ENCODE assay signal across 11 cellular contexts in the genomic region with DNA sequence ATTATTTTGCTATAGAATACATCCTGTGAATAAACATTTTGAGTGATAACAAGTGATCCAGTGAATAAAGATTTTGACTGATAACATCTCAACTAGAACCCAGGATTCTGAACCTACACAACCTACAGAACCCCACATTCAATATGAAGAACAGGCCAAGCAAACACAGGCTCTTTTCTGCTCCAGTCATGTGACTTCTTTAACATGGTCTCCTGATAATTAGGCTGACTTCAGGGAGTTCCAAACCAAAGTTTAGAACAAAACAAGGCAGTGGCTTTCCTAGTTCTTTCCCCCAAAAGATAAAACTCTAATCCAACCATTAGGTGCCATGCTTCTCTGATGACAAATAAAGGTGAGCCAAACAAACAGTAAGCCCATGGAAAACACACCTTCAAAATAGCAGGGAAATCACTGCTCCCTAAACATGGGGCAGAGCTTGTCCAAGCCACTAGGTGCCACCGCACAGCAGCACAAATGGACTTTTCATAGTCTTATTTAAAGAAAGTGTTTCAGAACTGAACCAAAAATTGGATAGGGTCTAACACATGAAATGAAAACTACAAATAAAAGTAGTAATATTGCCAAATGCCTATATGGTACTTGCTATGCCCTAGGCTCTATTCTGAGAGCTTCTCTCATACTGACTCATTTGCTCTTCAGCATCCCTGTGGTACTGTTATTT.
DNase-seq lines count a peak whose midpoint lies in the region; TF ChIP-seq lines count a peak whose summit lies in the region.
"Had no signal": no experiment of that assay in that cellular context is flagged by ENCODE, and none has a peak within 500 bp of the region (broad histone marks: within the 10 kb centered on the region; RNA-seq: fewer than 3 reads in every experiment).

No MANE protein-coding gene starts in this region.

- intact Hi-C loops in transverse colon (cut with DNase I; ENCODE audit: low total_unique reads) = no loop called here

- H3K18ac ChIP-seq in mesenchymal stem cell (ENCODE audit: low read depth in 1 of 2, low read length in 2 of 2) = no peak overlapping the region

- in situ Hi-C loops in brain microvascular endothelial cell (cut with HindIII; ENCODE audit: low pct_ligation_motif_present, low sequenced_read_pairs) (loop anchor here (25.0 kb wide), 1 partner anchor 147 kb away; no protein-coding TSS in a partner anchor), transverse colon (cut with MboI; ENCODE audit: low pct_ligation_motif_present in 1 of 4, low pct_unique_long_range_greater_than_20kb in 1 of 4, low sequenced_read_pairs in 3 of 4) (no loop called here)

- no peaks in the 10 kb centered on the region for H3K36me3 ChIP-seq in brain microvascular endothelial cell (replicated peaks)
- H3K36me3 ChIP-seq in mesenchymal stem cell (ENCODE audit: control insufficient read depth in 1 of 2, insufficient read depth in 2 of 2, low read depth in 1 of 2, low read length in 2 of 2) = no peaks in the 10 kb centered on the region
- no peaks in the 10 kb centered on the region for H3K36me3 ChIP-seq in transverse colon
- H3K36me3 ChIP-seq: ascending aorta had no signal

- no peak overlapping the region for H3K4me3 ChIP-seq in brain microvascular endothelial cell (ENCODE audit: low read depth, low read length)
- no peak overlapping the region for H3K4me3 ChIP-seq in mesenchymal stem cell (ENCODE audit: insufficient read depth in 1 of 2, low read depth in 1 of 2, low read length in 2 of 2)
- no peak overlapping the region for H3K4me3 ChIP-seq in transverse colon
- H3K4me3 ChIP-seq: ascending aorta had no signal

- TF ChIP-seq POLR2A in transverse colon (IDR thresholded peaks at IDR 0.05) = no peak

- DNase-seq in Daoy (ENCODE audit: low read depth) (peak; percentile 41), M059J (ENCODE audit: low read depth) (peak; percentile 64), brain microvascular endothelial cell (peak; percentile 25), mesenchymal stem cell (peak; percentile 44), transverse colon (no peak), inferior parietal cortex (ENCODE audit: extremely low spot score) (no peak), UCSD-AML1 (lab: John Stamatoyannopoulos, UW; ENCODE audit: unreplicated experiment) (no peak)
- no peak for DNase-seq in activated T-cell treated with anti-CD3 and anti-CD28 coated beads, Interleukin-2, amount 50 U/mL, for 1 hour
- DNase-seq: naive thymus-derived CD8-positive, alpha-beta T cell; stimulated activated CD8-positive, alpha-beta memory T cell treated with anti-CD3 and anti-CD28 coated beads, Interleukin-4, amount 100 ng/mL, for 48 hours had no signal

- no peak overlapping the region for H4K8ac ChIP-seq in mesenchymal stem cell (ENCODE audit: low read length)

- H3K4me1 ChIP-seq in mesenchymal stem cell (ENCODE audit: control insufficient read depth, insufficient read depth, low read depth, low read length) (peaks cover 2% of the 10 kb centered on the region), transverse colon (no peaks in the 10 kb centered on the region)
- H3K4me1 ChIP-seq: ascending aorta had no signal

- H2BK120ac ChIP-seq in mesenchymal stem cell (ENCODE audit: low read depth, low read length) = no peak overlapping the region

- no peak overlapping the region for H3K4me2 ChIP-seq in mesenchymal stem cell (ENCODE audit: low read length, poor library complexity, severe bottlenecking)

- no peak overlapping the region for H3K23ac ChIP-seq in mesenchymal stem cell (ENCODE audit: low read length in 2 of 2)

- H3K79me1 ChIP-seq in mesenchymal stem cell (replicated peaks; ENCODE audit: low read length, poor library complexity, severe bottlenecking) = no peaks in the 10 kb centered on the region

- no peaks in the 10 kb centered on the region for H3K27me3 ChIP-seq in brain microvascular endothelial cell (replicated peaks)
- peaks cover 5 to 8% of the 10 kb centered on the region in 2 experiments for H3K27me3 ChIP-seq in mesenchymal stem cell (ENCODE audit: control insufficient read depth in 1 of 2, insufficient read depth in 1 of 2, low read length in 2 of 2)
- H3K27me3 ChIP-seq in transverse colon = peaks cover 13% of the 10 kb centered on the region
- H3K27me3 ChIP-seq: ascending aorta had no signal

- no peak overlapping the region for H2BK15ac ChIP-seq in mesenchymal stem cell (ENCODE audit: low read depth, poor library complexity, severe bottlenecking)

- no peaks in the 10 kb centered on the region for H3K9me3 ChIP-seq in mesenchymal stem cell (ENCODE audit: control insufficient read depth, low read length)
- H3K9me3 ChIP-seq in transverse colon = no peaks in the 10 kb centered on the region
- H3K9me3 ChIP-seq: ascending aorta had no signal

- H4K91ac ChIP-seq in mesenchymal stem cell (ENCODE audit: low read length) = no peak overlapping the region

- TF ChIP-seq EP300 in transverse colon (IDR thresholded peaks at IDR 0.05; ENCODE audit: low read depth) = no peak

- H3K4ac ChIP-seq in mesenchymal stem cell (ENCODE audit: low read depth in 1 of 2, low read length in 2 of 2) = no peak overlapping the region

- no peak overlapping the region for H2AK5ac ChIP-seq in mesenchymal stem cell (ENCODE audit: low read length, severe bottlenecking)

- H2BK12ac ChIP-seq in mesenchymal stem cell (ENCODE audit: low read length in 2 of 2) = no peak overlapping the region

- TF ChIP-seq CTCF in brain microvascular endothelial cell (IDR thresholded peaks at IDR 0.05; ENCODE audit: low read depth, low read length, missing control alignments) = peak; percentile 81
- no peak for TF ChIP-seq CTCF in transverse colon (IDR thresholded peaks at IDR 0.05)

- no peak overlapping the region for H2AFZ ChIP-seq in mesenchymal stem cell (ENCODE audit: low read depth, low read length)

- H3K27ac ChIP-seq in brain microvascular endothelial cell (no peak overlapping the region), mesenchymal stem cell (ENCODE audit: low read length, poor library complexity, severe bottlenecking) (no peak overlapping the region), transverse colon (no peak overlapping the region)
- H3K27ac ChIP-seq: ascending aorta had no signal

- H2BK5ac ChIP-seq in mesenchymal stem cell (ENCODE audit: low read depth, low read length, poor library complexity, severe bottlenecking) = no peak overlapping the region

- no peak overlapping the region for H3K14ac ChIP-seq in mesenchymal stem cell (ENCODE audit: low read length in 2 of 2)

- WGBS in mesenchymal stem cell = 100% methylated on average over 1 of the region's 1 CpG
- WGBS in transverse colon (ENCODE audit: low coverage in 1 of 2), 2 donors = 61 to 75% methylated on average over 1 of the region's 1 CpG

- H3K9ac ChIP-seq in mesenchymal stem cell (ENCODE audit: low read length) = no peak overlapping the region

Comparison
In these comparisons a context has a peak if more than half of its experiments do, and no peak if none do; other contexts are left out.
1. DNase-seq: peak in Daoy (single experiment), M059J (single experiment), brain microvascular endothelial cell (single experiment) and mesenchymal stem cell (single experiment); none in transverse colon (single experiment), activated T-cell treated with anti-CD3 and anti-CD28 coated beads, Interleukin-2, amount 50 U/mL, for 1 hour (single experiment), inferior parietal cortex (single experiment) and UCSD-AML1 (single experiment).